Comparison of ENCODE assay signal across 9 cellular contexts in the genomic region with DNA sequence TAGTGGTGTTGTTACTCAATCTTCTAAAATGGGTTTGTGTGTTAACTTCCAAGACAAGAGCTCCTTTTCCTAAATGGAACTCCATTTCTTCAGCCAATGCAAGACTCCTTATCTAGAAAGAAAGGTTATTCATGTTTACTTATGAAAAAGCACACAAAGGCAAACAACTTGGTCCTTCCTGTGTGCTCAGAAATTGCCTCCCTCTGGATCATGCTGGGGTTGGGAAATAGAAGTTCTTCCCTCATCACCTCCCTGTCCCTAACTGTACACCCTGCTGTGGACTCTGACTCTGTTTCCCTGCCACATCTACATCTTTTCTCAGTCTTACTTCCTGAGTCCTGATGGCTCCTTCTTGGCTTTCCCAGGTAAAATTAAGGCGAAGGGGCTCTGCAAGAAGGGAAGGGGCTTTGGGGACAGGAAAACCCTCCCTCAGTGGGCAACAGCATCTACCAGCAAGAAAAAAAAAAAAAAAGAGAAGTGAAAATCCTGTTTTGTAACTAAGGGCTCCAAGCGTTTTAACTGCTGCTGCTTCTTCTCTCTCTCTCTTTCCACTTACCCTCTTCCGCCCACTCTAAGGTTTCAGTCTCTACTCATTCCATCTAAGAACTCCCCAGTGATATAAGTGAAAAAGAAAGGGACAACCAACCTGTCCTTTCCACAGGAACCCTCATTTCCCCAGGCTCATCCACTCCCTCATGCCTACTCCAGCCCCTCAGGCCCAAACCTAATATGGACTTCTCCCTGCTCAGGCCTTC. TPM values are rescaled to one million over a fixed set of nuclear protein-coding genes. Genes with fewer than 3 reads are reported as not detected.
A peak's percentile ranks its signal among the peaks of the same experiment; 100 is the strongest.
DNase-seq lines count a peak whose midpoint lies in the region; ATAC-seq, FAIRE-seq and TF ChIP-seq lines count a peak whose summit lies in the region.
"Had no signal": no experiment of that assay in that cellular context is flagged by ENCODE, and none has a peak within 500 bp of the region (broad histone marks: within the 10 kb centered on the region; RNA-seq: fewer than 3 reads in every experiment).

No MANE protein-coding gene starts in this region.

- no peaks in the 10 kb centered on the region for H3K9me3 Mint-ChIP-seq in effector memory CD8-positive, alpha-beta T cell

- H3K9me3 ChIP-seq in GM12878 (replicated peaks; ENCODE audit: control insufficient read depth, insufficient read depth, low read length), result no peaks in the 10 kb centered on the region

- peak; percentile 65 to 87; a peak in 3 of 4 replicates for TF ChIP-seq EP300 in GM12878 (IDR thresholded peaks at IDR 0.05; ENCODE audit: borderline replicate concordance in 1 of 2, control insufficient read depth in 1 of 2, low read depth in 2 of 2, low read length in 2 of 2)

- 16% methylated on average over 3 of the region's 3 CpGs for WGBS in GM12878 (ENCODE audit: insufficient coverage, insufficient replicate concordance, low lambda C conversion rate, missing lambda C conversion rate)

- peak overlapping the region; percentile 29; the same call in 1 of the 2 replicates for H3K4me3 ChIP-seq in GM12878

- peaks cover 0 to 6% of the 10 kb centered on the region in 2 donors for H3K27me3 Mint-ChIP-seq in effector memory CD8-positive, alpha-beta T cell

- peak overlapping the region; percentile 51; the same call in 1 of the 2 replicates for H3K9ac ChIP-seq in GM12878 (ENCODE audit: control insufficient read depth, insufficient read depth, low read length)

- RAD21 ChIA-PET in GM12878 (lab: Charles Lee; ENCODE audit: unreplicated experiment), result interaction anchor here (2.2 kb wide), 2 partner anchors 25 to 27 kb away, joined by 11 to 13 read pairs; no protein-coding TSS in a partner anchor

- in situ Hi-C loops in GM12878 (cut with MboI), result no loop called here

- no peak overlapping the region for H3K4me3 Mint-ChIP-seq in effector memory CD8-positive, alpha-beta T cell

- peak overlapping the region in 1 of 2 donors; percentile 11 for H3K27ac Mint-ChIP-seq in effector memory CD8-positive, alpha-beta T cell

- peak overlapping the region; percentile 60 for H2AFZ ChIP-seq in GM12878 (ENCODE audit: control insufficient read depth, low read depth, low read length)

- CTCF ChIA-PET in GM12878 (lab: Yijun Ruan, JAX), result interaction anchor here (1.7 to 2.2 kb wide), 3 partner anchors 21 to 74 kb away, joined by 4 to 30 read pairs (median 4); no protein-coding TSS in a partner anchor

- peaks cover 42% of the 10 kb centered on the region for H3K4me1 ChIP-seq in GM12878 (ENCODE audit: control insufficient read depth, insufficient read depth, low read length)

- no peaks in the 10 kb centered on the region for H3K4me1 Mint-ChIP-seq in effector memory CD8-positive, alpha-beta T cell (ENCODE audit: low read depth in 2 of 2)

- SMC1A ChIA-PET in GM12878 (lab: Charles Lee; ENCODE audit: uncharacterized antibody, unreplicated experiment), result interaction anchor here (2.2 to 2.6 kb wide), 3 partner anchors 20 to 27 kb away, joined by 7 to 35 read pairs (median 13); partner anchors contain the start of gene TASL

- no peak for TF ChIP-seq RAD21 in GM12878 (IDR thresholded peaks at IDR 0.05; ENCODE audit: insufficient read depth, low read depth, low read length)

- no peak for FAIRE-seq in GM12878 (lab: Jason Lieb, UNC)

- DNase-seq in GM12878 (ENCODE audit: low read depth, low spot score) (peak; percentile 53), mucosa of gallbladder (ENCODE audit: low spot score) (no peak), 8988T (no peak), caudate nucleus (lab: John Stamatoyannopoulos, UW) (no peak)
- no peak for DNase-seq in effector memory CD8-positive, alpha-beta T cell
- DNase-seq: left ventricle myocardium superior had no signal

- no peak for TF ChIP-seq POLR2A in GM12878 (IDR thresholded peaks at IDR 0.05; ENCODE audit: low read depth, low read length)

- POLR2A ChIA-PET in GM12878 (lab: Charles Lee), result interaction anchor here (1.4 to 1.9 kb wide), 2 partner anchors 17 to 20 kb away, joined by 3 to 8 read pairs; partner anchors contain the start of gene TASL

- H3K79me2 ChIP-seq in GM12878 (ENCODE audit: control insufficient read depth, insufficient read depth, low read length), result no peaks in the 10 kb centered on the region

- H4K20me1 ChIP-seq in GM12878 (ENCODE audit: control insufficient read depth, insufficient read depth), result no peaks in the 10 kb centered on the region

- peak overlapping the region; percentile 88 for H3K4me2 ChIP-seq in GM12878 (ENCODE audit: control insufficient read depth, insufficient read depth)

- BruUV-seq in GM12878 (replicated peaks; lab: Mats Ljungman, UMichigan), result no TSS peak

- H3K27ac ChIP-seq in GM12878 (ENCODE audit: control insufficient read depth, insufficient read depth), result peak overlapping the region; percentile 79
- no peak overlapping the region for H3K27ac ChIP-seq in caudate nucleus (ENCODE audit: low read depth, low read length)

- no peak for TF ChIP-seq CTCF in GM12878 (IDR thresholded peaks at IDR 0.05 in 2 of 3, conservative IDR thresholded peaks at IDR 0.05 in 1 of 3; ENCODE audit: control insufficient read depth in 2 of 3, extremely low read depth in 1 of 3, insufficient read depth in 1 of 3, low read depth in 3 of 3, low read length in 3 of 3)

- no peaks in the 10 kb centered on the region for H3K36me3 Mint-ChIP-seq in effector memory CD8-positive, alpha-beta T cell (ENCODE audit: insufficient read depth)

- intact Hi-C loops in GM12878 (cut with micrococcal nuclease; ENCODE audit: unreplicated experiment), result loop anchor here (5.0 kb wide), 1 partner anchor 115 kb away; no protein-coding TSS in a partner anchor

- H3K36me3 ChIP-seq in GM12878 (ENCODE audit: control insufficient read depth in 2 of 2, insufficient read depth in 2 of 2, low read length in 1 of 2), result no peaks in the 10 kb centered on the region

- no peaks in the 10 kb centered on the region for H3K27me3 ChIP-seq in GM12878 (replicated peaks in 1 of 2; ENCODE audit: control insufficient read depth in 2 of 2, insufficient read depth in 2 of 2, low read length in 1 of 2)

- ATAC-seq in GM18499 (IDR thresholded peaks at IDR 0.05; ENCODE audit: insufficient read depth, unreplicated experiment), result peak; percentile 89
- peak; percentile 82 for ATAC-seq in GM21515 (IDR thresholded peaks at IDR 0.05; ENCODE audit: unreplicated experiment)
- peak; percentile 66 for ATAC-seq in HG03439 (IDR thresholded peaks at IDR 0.05; ENCODE audit: unreplicated experiment)
- peak; percentile 82 for ATAC-seq in GM12878
- no peak for ATAC-seq in effector memory CD8-positive, alpha-beta T cell (replicated peaks)
- ATAC-seq: left ventricle myocardium superior had no signal

TF ChIP-seq in GM12878, 131 proteins besides CTCF, POLR2A, EP300 and RAD21 (continues in another document):
- TF ChIP-seq NR2C1 (IDR thresholded peaks at IDR 0.05), result no peak
- TF ChIP-seq MYC (IDR thresholded peaks at IDR 0.05; ENCODE audit: insufficient read depth, insufficient read length, insufficient replicate concordance, low read length, severe bottlenecking), result no peak
- no peak for TF ChIP-seq E2F4 (IDR thresholded peaks at IDR 0.05; ENCODE audit: low read depth, low read length)
- no peak for TF ChIP-seq KDM1A (IDR thresholded peaks at IDR 0.05; ENCODE audit: borderline replicate concordance)
- no peak for TF ChIP-seq CHD4 (IDR thresholded peaks at IDR 0.05)
- TF ChIP-seq TCF7 (IDR thresholded peaks at IDR 0.05; ENCODE audit: borderline replicate concordance), result no peak

RNA-seq across cellular contexts. Expression of gene TASL, which starts 19.9 kb away (rescaled TPM):
- total RNA-seq in GM12878 (2013; cell fraction: nucleolus; rRNA removed), result 21.6 and 24.6 TPM in 2 replicates
- total RNA-seq in GM12878 (2014; rRNA removed), result 16.3 and 18.5 TPM in 2 replicates
- total RNA-seq in GM12878 (2014; rRNA removed; fragmentation: Illumina TruSeq; extraction: Trizol), result 27.4 and 29.7 TPM in 2 replicates
- total RNA-seq in GM12878 (2021), result 11.8 and 12.4 TPM in 2 replicates
- 11.5 TPM for polyA plus RNA-seq in GM12878 (2011; ENCODE audit: low read depth)
- 107 and 145 TPM in 2 replicates for polyA plus RNA-seq in GM12878 (2011; rRNA removed)
- 51.3 and 59.1 TPM in 2 replicates for polyA plus RNA-seq in GM12878 (2011; cell fraction: cytosol; rRNA removed)
- 21.7 and 26.6 TPM in 2 replicates for polyA plus RNA-seq in GM12878 (2011; cell fraction: nucleus; rRNA removed)
- 9.9 and 13.4 TPM in 2 replicates for polyA plus RNA-seq in GM12878 (2012)
- polyA plus RNA-seq in GM12878 (2014; fragmentation: Illumina TruSeq; extraction: Trizol), result 26.8 and 32.5 TPM in 2 replicates
- 10 to 100 TPM; 18.2 to 19.4 TPM for polyA plus RNA-seq in GM12878 (2014; fragmentation: Nextera tagmentation; extraction: Ambion mirVana)
- 11.6 and 13.4 TPM in 2 replicates for polyA plus RNA-seq in GM12878 (2014; rRNA removed)
- polyA plus RNA-seq in GM12878 (2016; fragmentation: Nextera tagmentation; extraction: Ambion mirVana), result 10 to 100 TPM; 18.3 to 18.4 TPM
- 50.6 and 58.2 TPM in 2 replicates for polyA minus RNA-seq in GM12878 (2011; rRNA and poly(A)+ RNA removed)
- polyA minus RNA-seq in GM12878 (2011; cell fraction: cytosol; rRNA and poly(A)+ RNA removed), result 18.8 and 22.4 TPM in 2 replicates
- polyA minus RNA-seq in GM12878 (2011; cell fraction: nucleus; rRNA and poly(A)+ RNA removed), result 18.3 and 26.7 TPM in 2 replicates
- 3.1 TPM for total RNA-seq in mucosa of gallbladder

RNA-seq across cellular contexts. Expression of gene GK, which starts 55.8 kb away (rescaled TPM):
- total RNA-seq in GM12878 (2013; cell fraction: nucleolus; rRNA removed), result 13.3 and 14.2 TPM in 2 replicates
- 8.9 and 11.7 TPM in 2 replicates for total RNA-seq in GM12878 (2014; rRNA removed)
- 11.8 and 12.1 TPM in 2 replicates for total RNA-seq in GM12878 (2014; rRNA removed; fragmentation: Illumina TruSeq; extraction: Trizol)
- 10.5 and 11.2 TPM in 2 replicates for total RNA-seq in GM12878 (2021)
- 4.5 TPM for polyA plus RNA-seq in GM12878 (2011; ENCODE audit: low read depth)
- 11.2 and 15.5 TPM in 2 replicates for polyA plus RNA-seq in GM12878 (2011; rRNA removed)
- 4.4 and 4.5 TPM in 2 replicates for polyA plus RNA-seq in GM12878 (2011; cell fraction: cytosol; rRNA removed)
- 10.1 and 10.3 TPM in 2 replicates for polyA plus RNA-seq in GM12878 (2011; cell fraction: nucleus; rRNA removed)
- polyA plus RNA-seq in GM12878 (2012), result 7.0 and 7.9 TPM in 2 replicates
- 9.0 and 12.0 TPM in 2 replicates for polyA plus RNA-seq in GM12878 (2014; fragmentation: Illumina TruSeq; extraction: Trizol)
- polyA plus RNA-seq in GM12878 (2014; fragmentation: Nextera tagmentation; extraction: Ambion mirVana), result 1 to 10 TPM; 6.3 to 8.5 TPM
- 8.8 and 11.0 TPM in 2 replicates for polyA plus RNA-seq in GM12878 (2014; rRNA removed)
- 10 to 100 TPM; 20.8 to 22.3 TPM for polyA plus RNA-seq in GM12878 (2016; fragmentation: Nextera tagmentation; extraction: Ambion mirVana)
- polyA minus RNA-seq in GM12878 (2011; rRNA and poly(A)+ RNA removed), result 8.0 and 12.6 TPM in 2 replicates
- polyA minus RNA-seq in GM12878 (2011; cell fraction: cytosol; rRNA and poly(A)+ RNA removed), result 2.1 and 4.2 TPM in 2 replicates
- polyA minus RNA-seq in GM12878 (2011; cell fraction: nucleus; rRNA and poly(A)+ RNA removed), result 7.7 and 10.3 TPM in 2 replicates
- 29.1 TPM for total RNA-seq in mucosa of gallbladder
